In the genomic region with DNA sequence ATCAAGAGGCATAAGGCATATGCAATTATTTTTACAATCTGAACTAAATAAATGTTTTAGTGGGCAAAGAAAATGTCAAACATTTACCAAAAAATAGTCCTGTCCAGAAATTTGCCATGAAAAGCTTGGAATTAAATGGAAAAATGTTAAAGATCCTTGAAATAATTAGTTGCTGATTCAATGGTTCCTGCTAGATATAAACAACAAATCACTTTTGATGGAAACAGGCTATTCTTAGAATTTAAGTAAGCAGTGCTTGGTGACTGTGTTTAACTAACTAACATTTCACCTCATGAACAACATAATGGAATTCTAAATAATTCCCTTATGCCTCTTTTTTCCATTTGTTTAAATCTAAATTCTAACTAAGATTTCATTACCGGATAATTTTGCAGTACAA, we compare ENCODE assay signal across 16 cellular contexts. TPM values are rescaled to one million over a fixed set of nuclear protein-coding genes. Genes with fewer than 3 reads are reported as not detected.
DNase-seq lines count a peak whose midpoint lies in the region; ATAC-seq and TF ChIP-seq lines count a peak whose summit lies in the region.
"Had no signal": no experiment of that assay in that cellular context is flagged by ENCODE, and none has a peak within 500 bp of the region (broad histone marks: within the 10 kb centered on the region; RNA-seq: fewer than 3 reads in every experiment).

No MANE protein-coding gene starts in this region.

- H3K4me3 ChIP-seq in Caco-2 (ENCODE audit: low read depth, low read length) (no peak overlapping the region), RWPE2 (ENCODE audit: severe bottlenecking) (peak overlapping the region; percentile 59)

- CTCF ChIA-PET in Caco-2 (lab: Charles Lee), result no interaction called here

- no peaks in the 10 kb centered on the region for H3K9me3 ChIP-seq in Caco-2
- H3K9me3 ChIP-seq in RWPE2 (ENCODE audit: severe bottlenecking), result no peaks in the 10 kb centered on the region
- H3K9me3 ChIP-seq: BLaER1 treated with 17β-estradiol and CSF1 and Interleukin-3, amounts not matched to agents 10 nM and 100 nM had no signal

- H3K4me3 Mint-ChIP-seq in Caco-2 (ENCODE audit: unreplicated experiment) (peak overlapping the region; percentile 9), progenitor cell of endocrine pancreas (ENCODE audit: low read depth) (peak overlapping the region; percentile 21)
- H3K4me3 Mint-ChIP-seq: stimulated activated memory B cell treated with anti-CD40 and anti-IgM and Interleukin-4, amounts not matched to agents 10 μg/mL and 1 μg/mL and 100 μg/mL, for 72 hours had no signal

- POLR2A ChIA-PET in Caco-2 (lab: Charles Lee), result no interaction called here

- intact Hi-C loops in Caco-2 (cut with micrococcal nuclease; ENCODE audit: unreplicated experiment), result loop anchor here (10.0 kb wide), 1 partner anchor 499 kb away; no protein-coding TSS in a partner anchor

- H3K27me3 Mint-ChIP-seq in Caco-2 (ENCODE audit: insufficient read depth, unreplicated experiment) (no peaks in the 10 kb centered on the region), progenitor cell of endocrine pancreas (no peaks in the 10 kb centered on the region)

- no peak overlapping the region for H3K27ac Mint-ChIP-seq in Caco-2 (ENCODE audit: unreplicated experiment)
- no peak overlapping the region for H3K27ac Mint-ChIP-seq in progenitor cell of endocrine pancreas
- H3K27ac Mint-ChIP-seq: stimulated activated memory B cell treated with anti-CD40 and anti-IgM and Interleukin-4, amounts not matched to agents 10 μg/mL and 1 μg/mL and 100 μg/mL, for 72 hours had no signal

- H3K27ac ChIP-seq in RWPE2 (ENCODE audit: poor library complexity, severe bottlenecking), result peak overlapping the region; percentile 99
- H3K27ac ChIP-seq: BLaER1 treated with 17β-estradiol and CSF1 and Interleukin-3, amounts not matched to agents 10 nM and 100 nM; parathyroid adenoma had no signal

- no peak for DNase-seq in Caco-2
- no peak for DNase-seq in RWPE2 (ENCODE audit: low spot score)
- peak; percentile 54 for DNase-seq in fibroblast of peridontal ligament (ENCODE audit: extremely low read depth)
- DNase-seq in progenitor cell of endocrine pancreas (ENCODE audit: low spot score, unreplicated experiment), result no peak
- DNase-seq in NCI-H2227 treated with DMSO at 0.1 percent for 48 hours (lab: John Stamatoyannopoulos, UW), result no peak
- no peak for DNase-seq in erythroblast (lab: John Stamatoyannopoulos, UW)
- no peak for DNase-seq in NCI-H524 treated with DMSO at 0.1 percent for 48 hours (lab: John Stamatoyannopoulos, UW)
- DNase-seq: effector CD8-positive, alpha-beta T cell; NCI-H226; stimulated activated CD4-positive, alpha-beta T cell treated with anti-CD3 and anti-CD28 coated beads, Interleukin-4, amount 100 ng/mL, for 1 hour had no signal

- no peak for TF ChIP-seq POLR2A in erythroblast (IDR thresholded peaks at IDR 0.05; ENCODE audit: low read length)

- no peaks in the 10 kb centered on the region for H3K36me3 ChIP-seq in Caco-2 (ENCODE audit: control insufficient read depth, insufficient read depth, low read length)
- peaks cover 80% of the 10 kb centered on the region for H3K36me3 ChIP-seq in RWPE2 (ENCODE audit: low read depth)

- no TSS peak for BruUV-seq in Caco-2 (replicated peaks; lab: Mats Ljungman, UMichigan)

- ATAC-seq in RWPE2 (ENCODE audit: low read depth) (no peak), GM21390 (IDR thresholded peaks at IDR 0.05; ENCODE audit: unreplicated experiment) (no peak)
- ATAC-seq: stimulated activated memory B cell treated with anti-CD40 and anti-IgM and Interleukin-4, amounts not matched to agents 10 μg/mL and 1 μg/mL and 100 μg/mL, for 72 hours had no signal

- TF ChIP-seq CTCF in Caco-2 (IDR thresholded peaks at IDR 0.05; ENCODE audit: insufficient read depth in 1 of 2, low read depth in 1 of 2, low read length in 1 of 2, severe bottlenecking in 1 of 2, unreplicated experiment in 1 of 2), result no peak
- no peak for TF ChIP-seq CTCF in RWPE2 (IDR thresholded peaks at IDR 0.05; ENCODE audit: poor library complexity, severe bottlenecking)
- no peak for TF ChIP-seq CTCF in progenitor cell of endocrine pancreas (IDR thresholded peaks at IDR 0.05; ENCODE audit: unreplicated experiment)

- H3K9me3 Mint-ChIP-seq in Caco-2 (ENCODE audit: unreplicated experiment) (no peaks in the 10 kb centered on the region), progenitor cell of endocrine pancreas (ENCODE audit: low read depth) (no peaks in the 10 kb centered on the region)
- H3K9me3 Mint-ChIP-seq: stimulated activated memory B cell treated with anti-CD40 and anti-IgM and Interleukin-4, amounts not matched to agents 10 μg/mL and 1 μg/mL and 100 μg/mL, for 72 hours had no signal

- H3K4me1 ChIP-seq in Caco-2 (peaks cover 62% of the 10 kb centered on the region), RWPE2 (ENCODE audit: insufficient read depth, poor library complexity, severe bottlenecking) (peaks cover 59% of the 10 kb centered on the region)
- H3K4me1 ChIP-seq: parathyroid adenoma had no signal

- peaks cover 84% of the 10 kb centered on the region for H3K36me3 Mint-ChIP-seq in Caco-2 (ENCODE audit: insufficient read depth, unreplicated experiment)
- H3K36me3 Mint-ChIP-seq in progenitor cell of endocrine pancreas (ENCODE audit: insufficient read depth), result peaks cover 7% of the 10 kb centered on the region
- H3K36me3 Mint-ChIP-seq: stimulated activated memory B cell treated with anti-CD40 and anti-IgM and Interleukin-4, amounts not matched to agents 10 μg/mL and 1 μg/mL and 100 μg/mL, for 72 hours had no signal

- H3K27me3 ChIP-seq in Caco-2 (replicated peaks; ENCODE audit: control insufficient read depth, insufficient read depth, low read length) (no peaks in the 10 kb centered on the region), RWPE2 (ENCODE audit: insufficient read depth, poor library complexity, severe bottlenecking) (no peaks in the 10 kb centered on the region)

- H3K4me1 Mint-ChIP-seq in Caco-2 (ENCODE audit: low read depth, unreplicated experiment), result peaks cover 37% of the 10 kb centered on the region
- peaks cover 54% of the 10 kb centered on the region for H3K4me1 Mint-ChIP-seq in progenitor cell of endocrine pancreas (ENCODE audit: low read depth)

RNA-seq across cellular contexts. Expression of a gene that starts 3.9 kb away (rescaled TPM):
- 70.9 and 75.0 TPM in 2 replicates for total RNA-seq in Caco-2 (2022)
- total RNA-seq in progenitor cell of endocrine pancreas, result 40.3 and 42.5 TPM in 2 replicates
- total RNA-seq: OCI-LY7; T-helper 1 cell treated with Interleukin-12 subunit alpha and Interleukin-12 subunit beta and Interleukin-4 antibody, amounts not matched to agents 30 ng/mL and 1 ng/mL, for 36 hours had no signal
